ENCODE assay signal across 8 cellular contexts in genomic region chr4:184745747-184746531, GRCh38.
DNase-seq lines count a peak whose midpoint lies in the region; ATAC-seq and TF ChIP-seq lines count a peak whose summit lies in the region.

No MANE protein-coding gene starts in this region.

- DNase-seq in GM12865 (ENCODE audit: low read depth), result peak; percentile 78
- peak; percentile 82 to 92 for DNase-seq in NOMO-1 (lab: John Stamatoyannopoulos, UW; ENCODE audit: unreplicated experiment in 2 of 2)
- DNase-seq in activated CD8-positive, alpha-beta memory T cell treated with anti-CD3 and anti-CD28 coated beads for 24 hours, result peak; percentile 81
- DNase-seq in middle frontal gyrus (ENCODE audit: extremely low spot score, low spot score), result peak; percentile 41
- DNase-seq in stimulated activated CD8-positive, alpha-beta memory T cell treated with anti-CD3 and anti-CD28 coated beads, Interleukin-2, amount 100 ng/mL, for 1 hour (ENCODE audit: low read depth in 2 of 2), result peak; percentile 37 to 53
- DNase-seq in cortex of kidney (lab: John Stamatoyannopoulos, UW), result no peak

- H3K4me1 ChIP-seq in endocrine pancreas (ENCODE audit: control insufficient read depth, insufficient read depth, low read length), result no peaks in the 10 kb centered on the region

- no peak overlapping the region for H3K4me3 ChIP-seq in GM12865 (ENCODE audit: low read depth, low read length)
- H3K4me3 ChIP-seq in endocrine pancreas (ENCODE audit: control insufficient read depth, insufficient read depth, low read length), result peak overlapping the region; percentile 24

- no peak overlapping the region for H3K9ac ChIP-seq in endocrine pancreas (ENCODE audit: control insufficient read depth, insufficient read depth, low read length)

- H3K9me3 ChIP-seq in endocrine pancreas (ENCODE audit: control insufficient read depth, low read length), result no peaks in the 10 kb centered on the region

- ATAC-seq in HG03378 (IDR thresholded peaks at IDR 0.05; ENCODE audit: unreplicated experiment), result peak; percentile 60

- no peaks in the 10 kb centered on the region for H3K36me3 ChIP-seq in endocrine pancreas (ENCODE audit: control insufficient read depth, insufficient read depth, low read length)

- no peaks in the 10 kb centered on the region for H3K27me3 ChIP-seq in endocrine pancreas (ENCODE audit: control insufficient read depth, insufficient read depth, low read length)

- TF ChIP-seq CTCF in GM12865 (IDR thresholded peaks at IDR 0.05; ENCODE audit: insufficient read depth, low read depth, low read length, missing control alignments), result peak; percentile 72
